ENCODE assay signal across 8 cellular contexts in genomic region chr6:27824248-27825024, GRCh38.
DNase-seq lines count a peak whose midpoint lies in the region; ATAC-seq and TF ChIP-seq lines count a peak whose summit lies in the region.
"Not testable (repeated sequence)": the region's sequence is repeated elsewhere in the genome, so short reads cannot be mapped to it uniquely, and the experiment has no call there.

No MANE protein-coding gene starts in this region.

- not testable (repeated sequence) for H3K27me3 ChIP-seq in esophagus (ENCODE audit: control insufficient read depth in 1 of 2, insufficient read depth in 2 of 2, low read length in 2 of 2); subcutaneous abdominal adipose tissue (ENCODE audit: control insufficient read depth in 5 of 5, insufficient read depth in 4 of 5, low read length in 5 of 5)

- H3K4me2 ChIP-seq in OCI-LY7 (ENCODE audit: low read length) = peak overlapping the region; percentile 87

- not testable (repeated sequence) for H3K36me3 ChIP-seq in OCI-LY7 (ENCODE audit: insufficient read depth, low read length); esophagus (ENCODE audit: control insufficient read depth in 2 of 2, insufficient read depth in 2 of 2, low read length in 1 of 2); subcutaneous abdominal adipose tissue (ENCODE audit: control insufficient read depth in 5 of 5, insufficient read depth in 5 of 5, low read length in 5 of 5)

- not testable (repeated sequence) for H3K9me2 ChIP-seq in OCI-LY7 (ENCODE audit: insufficient read depth, low read length)

- BruUV-seq in OCI-LY7 (replicated peaks; lab: Mats Ljungman, UMichigan) = TSS peak; percentile 93

- not testable (repeated sequence) for TF ChIP-seq CTCF in OCI-LY7 (conservative IDR thresholded peaks at IDR 0.05; ENCODE audit: low read length)

- POLR2A ChIA-PET in OCI-LY7 (lab: Charles Lee) = interaction anchor here (0.6 to 9.2 kb wide), 20 partner anchors 9 to 1805 kb away, joined by 3 to 447 read pairs (median 4); a partner anchor contains a TSS

- H3K4me1 ChIP-seq in OCI-LY7 (ENCODE audit: insufficient read depth, low read length, poor library complexity, severe bottlenecking) (peaks cover 46% of the 10 kb centered on the region), subcutaneous abdominal adipose tissue (ENCODE audit: control insufficient read depth in 5 of 5, insufficient read depth in 5 of 5, low read length in 5 of 5) (peaks cover 0 to 11% (median 5%) of the 10 kb centered on the region in 5 donors)
- H3K4me1 ChIP-seq in esophagus (ENCODE audit: control insufficient read depth in 2 of 2, insufficient read depth in 2 of 2, low read length in 1 of 2) = not testable (repeated sequence)

- WGBS in esophagus, 2 donors = 2 to 4% methylated on average over 28 to 34 of the region's 47 CpGs

- ATAC-seq in GM21786 (IDR thresholded peaks at IDR 0.05; ENCODE audit: unreplicated experiment) = peak; percentile 55

- CTCF ChIA-PET in OCI-LY7 (lab: Charles Lee; ENCODE audit: unreplicated experiment) = interaction anchor here (0.6 kb wide), 1 partner anchor 43 kb away, joined by 3 read pairs; a partner anchor contains a TSS

- H3K9me3 ChIP-seq in OCI-LY7 (ENCODE audit: low read length); esophagus (ENCODE audit: control insufficient read depth in 2 of 2, insufficient read depth in 1 of 2, low read depth in 1 of 2, low read length in 1 of 2); subcutaneous abdominal adipose tissue (ENCODE audit: control insufficient read depth in 5 of 5, low read length in 5 of 5): not testable (repeated sequence)

- H3K79me2 ChIP-seq in OCI-LY7 (ENCODE audit: insufficient read depth, low read depth, low read length) = not testable (repeated sequence)

- H3K4me3 ChIP-seq in OCI-LY7 (ENCODE audit: low read depth, low read length, poor library complexity, severe bottlenecking) (peak overlapping the region; percentile 71), esophagus (ENCODE audit: low read depth in 1 of 2, low read length in 2 of 2) (peak overlapping the region; percentile 55 to 69), subcutaneous abdominal adipose tissue (ENCODE audit: low read depth in 1 of 5, low read length in 5 of 5) (peak overlapping the region; percentile 57 to 78 (median 70))

- peak overlapping the region in 3 of 5 donors; percentile 66 to 71 (median 68) for H3K9ac ChIP-seq in subcutaneous abdominal adipose tissue (ENCODE audit: low read length in 5 of 5)

- H2AFZ ChIP-seq in OCI-LY7 (ENCODE audit: low read length) = not testable (repeated sequence)

- H4K20me1 ChIP-seq in OCI-LY7 (ENCODE audit: insufficient read depth, low read length) = not testable (repeated sequence)

- H3K27ac ChIP-seq in OCI-LY7 (ENCODE audit: low read depth, low read length, poor library complexity, severe bottlenecking) = peak overlapping the region; percentile 93
- peak overlapping the region; percentile 90 to 93 for H3K27ac ChIP-seq in esophagus (ENCODE audit: low read depth in 2 of 2, low read length in 1 of 2)
- peak overlapping the region; percentile 37 for H3K27ac ChIP-seq in subcutaneous abdominal adipose tissue (ENCODE audit: low read depth, low read length)

- intact Hi-C loops in OCI-LY7 (cut with micrococcal nuclease; ENCODE audit: unreplicated experiment) = not testable (repeated sequence)

- DNase-seq in GDM1 (lab: John Stamatoyannopoulos, UW) (peak; percentile 41), HS-5 (ENCODE audit: low read depth) (peak; percentile 43), OCI-LY7 (ENCODE audit: low spot score) (peak; percentile 84), mucosa of gallbladder (ENCODE audit: low spot score) (peak; percentile 16)
- peak; percentile 61 for DNase-seq in activated T-cell treated with anti-CD3 and anti-CD28 coated beads, Interleukin-2, amount 50 U/mL, for 1 hour

Comparison
In these comparisons a context has a peak if more than half of its experiments do, and no peak if none do; other contexts are left out.
1. Peak in every context shown above with its lines: DNase-seq, ATAC-seq, H3K4me3 ChIP-seq and H3K27ac ChIP-seq.
2. DNase-seq: peak in every context shown above with its lines; median percentile 84 in OCI-LY7; 61 in activated T-cell treated with anti-CD3 and anti-CD28 coated beads, Interleukin-2, amount 50 U/mL, for 1 hour; 43 in HS-5; 41 in GDM1; 16 in mucosa of gallbladder.
3. H3K27ac ChIP-seq: peak in every context shown above with its lines; median percentile 93 in OCI-LY7; 92 in esophagus; 37 in subcutaneous abdominal adipose tissue.